Comparison of ENCODE assay signal across 11 cellular contexts in genomic region chr1:215569987-215570824, GRCh38. TPM values are rescaled to one million over a fixed set of nuclear protein-coding genes. Genes with fewer than 3 reads are reported as not detected.
DNase-seq lines count a peak whose midpoint lies in the region; ATAC-seq, FAIRE-seq and TF ChIP-seq lines count a peak whose summit lies in the region.
"Had no signal": no experiment of that assay in that cellular context is flagged by ENCODE, and none has a peak within 500 bp of the region (broad histone marks: within the 10 kb centered on the region; RNA-seq: fewer than 3 reads in every experiment).

No MANE protein-coding gene starts in this region.

- TF ChIP-seq CTCF in OCI-LY3 (IDR thresholded peaks at IDR 0.05; ENCODE audit: low read depth, low read length) (no peak), esophagus muscularis mucosa (IDR thresholded peaks at IDR 0.05) (no peak)

- TF ChIP-seq POLR2A in esophagus muscularis mucosa (IDR thresholded peaks at IDR 0.05; ENCODE audit: low read depth), result no peak

- no peak overlapping the region for H3K9ac ChIP-seq in OCI-LY3 (ENCODE audit: low read length)

- H4K20me1 ChIP-seq in OCI-LY3 (ENCODE audit: insufficient read depth, low read length), result peaks cover 45% of the 10 kb centered on the region

- intact Hi-C loops in esophagus muscularis mucosa (cut with DNase I), result loop anchor here (5.0 kb wide), 1 partner anchor 37 kb away; no protein-coding TSS in a partner anchor

- peaks cover 67% of the 10 kb centered on the region for H3K79me2 ChIP-seq in OCI-LY3 (ENCODE audit: low read length)

- no peak overlapping the region for H3K27ac ChIP-seq in OCI-LY3 (ENCODE audit: low read length)
- H3K27ac ChIP-seq in esophagus muscularis mucosa (replicated peaks in 1 of 4), result peak overlapping the region in 1 of 4 donors; percentile 95
- peak overlapping the region; percentile 20 to 76 for H3K27ac ChIP-seq in small intestine (ENCODE audit: low read depth in 1 of 2, low read length in 1 of 2)
- H3K27ac ChIP-seq: brain microvascular endothelial cell had no signal

- no peak for TF ChIP-seq EP300 in esophagus muscularis mucosa (IDR thresholded peaks at IDR 0.05)

- H3K4me3 ChIP-seq in OCI-LY3 (ENCODE audit: low read length) (0 out of 2 replicates have a peak overlapping the region, but pooled peaks have one; percentile 0), esophagus muscularis mucosa (peak overlapping the region; percentile 1 to 93 (median 90)), small intestine (ENCODE audit: low read depth in 1 of 2, low read length in 2 of 2) (peak overlapping the region in 1 of 2 donors; percentile 8)

- H3K36me3 ChIP-seq in OCI-LY3 (replicated peaks; ENCODE audit: low read depth, low read length), result no peaks in the 10 kb centered on the region
- no peaks in the 10 kb centered on the region for H3K36me3 ChIP-seq in esophagus muscularis mucosa
- H3K36me3 ChIP-seq in small intestine (ENCODE audit: control insufficient read depth in 2 of 2, insufficient read depth in 2 of 2, low read length in 2 of 2), result no peaks in the 10 kb centered on the region
- H3K36me3 ChIP-seq: brain microvascular endothelial cell had no signal

- DNase-seq in DMS153 treated with DMSO at 0.1 percent for 48 hours (lab: John Stamatoyannopoulos, UW; ENCODE audit: unreplicated experiment), result peak; percentile 21
- DNase-seq in DMS153 (lab: John Stamatoyannopoulos, UW), result no peak
- no peak for DNase-seq in esophagus muscularis mucosa (ENCODE audit: extremely low spot score)
- peak; percentile 75 for DNase-seq in small intestine
- DNase-seq in activated CD8-positive, alpha-beta memory T cell treated with anti-CD3 and anti-CD28 coated beads, Interleukin-2, amount 50 U/mL, for 4 hours, result no peak
- no peak for DNase-seq in activated CD4-positive, alpha-beta T cell treated with anti-CD3 and anti-CD28 coated beads, Interleukin-2, amount 50 U/mL, for 1 hour
- DNase-seq: 8988T; activated CD8-positive, alpha-beta T cell treated with anti-CD3 and anti-CD28 coated beads, Interleukin-2, amount 10 ng/mL, durations not matched to agents 7 days and 5 days; brain microvascular endothelial cell had no signal

- no peak for ATAC-seq in HG03039 (IDR thresholded peaks at IDR 0.05; ENCODE audit: unreplicated experiment)
- ATAC-seq: activated CD8-positive, alpha-beta T cell treated with anti-CD3 and anti-CD28 coated beads, Interleukin-2, amount 10 ng/mL, durations not matched to agents 7 days and 5 days had no signal

- 72% methylated on average over 3 of the region's 3 CpGs for WGBS in esophagus muscularis mucosa
- 5 to 39% (median 20%) methylated on average over 3 of the region's 3 CpGs for WGBS in small intestine, 3 donors

- H2AFZ ChIP-seq in OCI-LY3 (ENCODE audit: low read depth, low read length), result no peak overlapping the region

- no peaks in the 10 kb centered on the region for H3K27me3 ChIP-seq in OCI-LY3 (ENCODE audit: low read depth, low read length)
- H3K27me3 ChIP-seq in esophagus muscularis mucosa, result no peaks in the 10 kb centered on the region
- H3K27me3 ChIP-seq in small intestine (ENCODE audit: control insufficient read depth in 2 of 2, insufficient read depth in 2 of 2, low read length in 2 of 2), result no peaks in the 10 kb centered on the region
- H3K27me3 ChIP-seq: brain microvascular endothelial cell had no signal

- H3K4me1 ChIP-seq in OCI-LY3 (ENCODE audit: low read length) (peaks cover 29% of the 10 kb centered on the region), esophagus muscularis mucosa (peaks cover 39 to 61% (median 56%) of the 10 kb centered on the region in 4 donors), small intestine (ENCODE audit: control insufficient read depth in 2 of 2, insufficient read depth in 1 of 2, low read depth in 1 of 2, low read length in 1 of 2) (peaks cover 0 to 3% of the 10 kb centered on the region in 2 donors)

- FAIRE-seq in small intestine (lab: Jason Lieb, UNC), result no peak

- peak overlapping the region; percentile 45 for H3K4me2 ChIP-seq in OCI-LY3 (ENCODE audit: low read length)

- H3K9me3 ChIP-seq in OCI-LY3 (ENCODE audit: insufficient read depth, low read length), result no peaks in the 10 kb centered on the region
- H3K9me3 ChIP-seq in esophagus muscularis mucosa, result no peaks in the 10 kb centered on the region
- no peaks in the 10 kb centered on the region for H3K9me3 ChIP-seq in small intestine (ENCODE audit: control insufficient read depth, low read depth)

RNA-seq across cellular contexts. Expression of gene KCTD3, which starts 3.1 kb away (rescaled TPM):
- 10 to 100 TPM; 61.0 to 80.5 (median 65.2) TPM for total RNA-seq in esophagus muscularis mucosa
- 100 to 1,000 TPM in 1 of 3 donors, 10 to 100 TPM in 2; 40.0 to 128 (median 50.3) TPM for polyA plus RNA-seq in small intestine

Comparison
In these comparisons a context has a peak if more than half of its experiments do, and no peak if none do; other contexts are left out.
1. DNase-seq: peak in DMS153 treated with DMSO at 0.1 percent for 48 hours (single experiment) and small intestine (single experiment); none in DMS153 (single experiment), esophagus muscularis mucosa (single experiment), activated CD8-positive, alpha-beta memory T cell treated with anti-CD3 and anti-CD28 coated beads, Interleukin-2, amount 50 U/mL, for 4 hours (single experiment) and activated CD4-positive, alpha-beta T cell treated with anti-CD3 and anti-CD28 coated beads, Interleukin-2, amount 50 U/mL, for 1 hour (single experiment).